Comparison of ENCODE assay signal across 1 cellular context in the genomic region with DNA sequence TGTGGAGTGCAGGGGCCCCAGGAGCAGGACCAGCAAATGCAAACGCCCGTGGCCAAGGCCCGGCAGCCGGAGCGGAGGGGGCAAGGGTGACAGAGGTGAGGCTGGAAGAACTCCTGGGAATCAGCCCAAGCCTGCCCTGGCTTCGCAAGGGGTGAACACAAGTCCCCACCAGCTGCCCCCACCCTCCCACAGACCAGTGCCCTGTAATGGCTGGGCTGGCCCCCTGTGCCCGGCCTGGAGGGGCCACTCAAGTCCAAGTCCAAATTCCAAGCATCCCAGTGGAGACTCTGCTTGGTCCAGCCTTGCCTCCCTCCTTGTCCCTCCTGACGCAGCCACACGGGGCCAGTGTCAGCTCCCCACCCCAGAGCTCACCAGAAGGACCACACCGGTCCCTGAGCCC.
TF ChIP-seq lines count a peak whose summit lies in the region.

No MANE protein-coding gene starts in this region.

TF ChIP-seq in HepG2, 621 proteins besides CTCF, POLR2A, EP300 and RAD21:
- TF ChIP-seq ZNF329 (CRISPR knock-in tag; IDR thresholded peaks at IDR 0.05; ENCODE audit: low read depth) (no peak), RFX3 (CRISPR knock-in tag; IDR thresholded peaks at IDR 0.05) (no peak), BHLHE40 (IDR thresholded peaks at IDR 0.05; ENCODE audit: low read length) (no peak), ZNF883 (CRISPR knock-in tag; IDR thresholded peaks at IDR 0.05; ENCODE audit: not compliant biosample characterization) (peak; percentile 30), NR1H2 (CRISPR knock-in tag; IDR thresholded peaks at IDR 0.05; ENCODE audit: borderline replicate concordance, low read depth) (no peak)
